15 cellular contexts compared by ENCODE assay signal in the genomic region with DNA sequence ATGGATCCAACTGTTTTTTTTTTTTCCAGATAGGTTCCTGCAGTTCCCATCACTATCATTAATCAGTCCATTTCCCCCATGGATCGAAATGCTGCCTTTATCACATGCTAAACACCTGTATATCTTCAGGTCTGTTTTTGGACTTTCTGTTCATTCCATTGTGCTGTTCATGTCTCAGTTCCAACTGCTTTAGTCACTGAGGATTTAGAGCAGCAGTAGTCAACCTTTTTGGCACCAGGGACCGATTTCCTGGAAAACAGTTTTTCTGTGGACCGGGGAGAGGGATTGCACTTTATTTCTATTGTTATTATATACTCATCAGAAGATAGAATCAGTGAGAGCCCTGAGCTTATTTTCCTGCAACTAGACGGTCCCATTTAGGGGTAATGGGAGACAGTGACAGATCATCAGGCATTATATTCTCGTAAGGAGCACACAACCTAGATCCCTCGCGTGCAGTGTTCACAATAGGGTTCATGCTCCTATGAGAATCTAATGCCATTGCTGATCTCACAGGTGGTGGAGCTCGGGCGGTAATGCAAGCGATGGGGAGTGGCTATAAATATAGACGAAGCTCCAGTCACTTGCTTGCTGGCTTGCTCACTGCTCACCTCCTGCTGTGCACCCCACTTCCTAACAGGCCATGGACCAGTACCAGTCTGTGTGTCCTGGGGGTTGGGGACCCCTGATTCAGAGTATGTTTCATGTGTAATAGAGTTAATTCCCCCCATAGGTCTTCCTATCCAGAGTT. TPM values are rescaled to one million over a fixed set of nuclear protein-coding genes. Genes with fewer than 3 reads are reported as not detected.
DNase-seq lines count a peak whose midpoint lies in the region; ATAC-seq and TF ChIP-seq lines count a peak whose summit lies in the region.
"Had no signal": no experiment of that assay in that cellular context is flagged by ENCODE, and none has a peak within 500 bp of the region (broad histone marks: within the 10 kb centered on the region; RNA-seq: fewer than 3 reads in every experiment).

No MANE protein-coding gene starts in this region.

- H2BK15ac ChIP-seq in neuronal stem cell (ENCODE audit: low read length): no peak overlapping the region

- TF ChIP-seq CTCF in left ventricle myocardium inferior (IDR thresholded peaks at IDR 0.05; ENCODE audit: borderline replicate concordance) (no peak), right atrium auricular region (IDR thresholded peaks at IDR 0.05) (no peak), PC-9 (conservative IDR thresholded peaks at IDR 0.05) (no peak)

- intact Hi-C loops in left ventricle myocardium inferior (cut with micrococcal nuclease) (no loop called here), PC-9 (cut with micrococcal nuclease; ENCODE audit: unreplicated experiment) (no loop called here)

- no peak for ATAC-seq in GM19455 (IDR thresholded peaks at IDR 0.05; ENCODE audit: unreplicated experiment)
- ATAC-seq: HCT116, Panc1 had no signal

- peak overlapping the region; percentile 27 for H3K27ac ChIP-seq in left ventricle myocardium inferior (replicated peaks)
- H3K27ac ChIP-seq in right atrium auricular region: no peak overlapping the region
- no peak overlapping the region for H3K27ac ChIP-seq in neuronal stem cell (replicated peaks; ENCODE audit: low read length)
- H3K27ac ChIP-seq in PC-9: no peak overlapping the region

- H3K4me1 ChIP-seq in left ventricle myocardium inferior (peaks cover 15% of the 10 kb centered on the region), right atrium auricular region (no peaks in the 10 kb centered on the region), neuronal stem cell (ENCODE audit: control insufficient read depth in 2 of 2, insufficient read depth in 1 of 2, low read depth in 1 of 2, low read length in 2 of 2) (no peaks in the 10 kb centered on the region), PC-9 (replicated peaks; ENCODE audit: insufficient read depth) (no peaks in the 10 kb centered on the region)

- H3K36me3 ChIP-seq in left ventricle myocardium inferior (peaks cover 5% of the 10 kb centered on the region), right atrium auricular region (no peaks in the 10 kb centered on the region), neuronal stem cell (replicated peaks in 1 of 2; ENCODE audit: control insufficient read depth in 2 of 2, insufficient read depth in 2 of 2, low read length in 2 of 2) (peaks cover 3 to 5% of the 10 kb centered on the region in 2 donors), PC-9 (ENCODE audit: low read depth) (no peaks in the 10 kb centered on the region)

- no peak overlapping the region for H2BK12ac ChIP-seq in neuronal stem cell (ENCODE audit: low read length)

- H3K4me3 ChIP-seq in left ventricle myocardium inferior (no peak overlapping the region), right atrium auricular region (no peak overlapping the region), neuronal stem cell (ENCODE audit: low read length in 2 of 2) (no peak overlapping the region), PC-9 (no peak overlapping the region)

- no peaks in the 10 kb centered on the region for H3K9me2 ChIP-seq in PC-9 (ENCODE audit: insufficient read depth)

- no peak overlapping the region for H2AK5ac ChIP-seq in neuronal stem cell (ENCODE audit: low read depth, low read length)

- H4K91ac ChIP-seq in neuronal stem cell (ENCODE audit: low read depth, low read length, poor library complexity): no peak overlapping the region

- H3F3A ChIP-seq in PC-9 (ENCODE audit: insufficient read depth, low read depth): no peaks in the 10 kb centered on the region

- H3K9ac ChIP-seq in neuronal stem cell (ENCODE audit: low read depth, low read length, poor library complexity): no peak overlapping the region

- H2BK120ac ChIP-seq in neuronal stem cell (ENCODE audit: low read depth, low read length): no peak overlapping the region

- peak overlapping the region; percentile 48 for H3K18ac ChIP-seq in neuronal stem cell (ENCODE audit: low read length)

- POLR2A ChIA-PET in PC-9 (lab: Charles Lee; ENCODE audit: unreplicated experiment): no interaction called here

- no CpG with 5 or more reads among the region's 11 CpGs for WGBS in neuronal stem cell (ENCODE audit: extremely low coverage in 2 of 2, insufficient read length in 2 of 2, insufficient replicate concordance in 1 of 2), 2 donors

- H3K9me3 ChIP-seq in left ventricle myocardium inferior (replicated peaks) (no peaks in the 10 kb centered on the region), right atrium auricular region (no peaks in the 10 kb centered on the region), neuronal stem cell (replicated peaks in 1 of 2; ENCODE audit: control insufficient read depth in 2 of 2, insufficient read depth in 1 of 2, low read depth in 1 of 2, low read length in 2 of 2) (peaks cover 2 to 8% of the 10 kb centered on the region in 2 donors), PC-9 (ENCODE audit: insufficient read depth, low read depth) (no peaks in the 10 kb centered on the region)

- CTCF ChIA-PET in PC-9 (lab: Charles Lee): no interaction called here

- no peak overlapping the region for H3K4ac ChIP-seq in neuronal stem cell (ENCODE audit: low read length)

- peaks cover 3% of the 10 kb centered on the region for H3K79me1 ChIP-seq in neuronal stem cell (ENCODE audit: low read depth, low read length)

- H3K79me2 ChIP-seq in PC-9 (ENCODE audit: low read depth): no peaks in the 10 kb centered on the region

- H4K8ac ChIP-seq in neuronal stem cell (ENCODE audit: low read depth, low read length): no peak overlapping the region

- DNase-seq in left ventricle myocardium inferior (no peak), right atrium auricular region (ENCODE audit: low spot score) (no peak), dermis blood vessel endothelial cell (peak; percentile 70), neuronal stem cell (ENCODE audit: low spot score) (no peak), PC-9 (no peak)
- no peak for DNase-seq in effector CD8-positive, alpha-beta T cell (lab: John Stamatoyannopoulos, UW)
- DNase-seq: C1 segment of cervical spinal cord, DMS79 treated with DMSO at 0.1 percent for 48 hours, NCI-H1417 treated with DMSO at 0.1 percent for 48 hours, NCI-H2081, NCI-H510A treated with DMSO at 0.1 percent for 48 hours, SHP77 treated with DMSO at 0.1 percent for 48 hours had no signal

- no peak overlapping the region for H3K14ac ChIP-seq in neuronal stem cell (ENCODE audit: low read length)

- no peak overlapping the region for H3K4me2 ChIP-seq in neuronal stem cell (ENCODE audit: insufficient read depth, low read length, poor library complexity, severe bottlenecking)
- no peak overlapping the region for H3K4me2 ChIP-seq in PC-9

- H2AFZ ChIP-seq in neuronal stem cell (ENCODE audit: low read length): no peak overlapping the region
- no peak overlapping the region for H2AFZ ChIP-seq in PC-9

- no peak overlapping the region for H2BK5ac ChIP-seq in neuronal stem cell (ENCODE audit: low read length)

- no peaks in the 10 kb centered on the region for H4K20me1 ChIP-seq in PC-9 (ENCODE audit: insufficient read depth)

- no peak overlapping the region for H3K23ac ChIP-seq in neuronal stem cell (ENCODE audit: low read depth, low read length, poor library complexity)

- H3K27me3 ChIP-seq in left ventricle myocardium inferior (ENCODE audit: low read depth): no peaks in the 10 kb centered on the region
- no peaks in the 10 kb centered on the region for H3K27me3 ChIP-seq in right atrium auricular region
- no peaks in the 10 kb centered on the region for H3K27me3 ChIP-seq in neuronal stem cell (ENCODE audit: control insufficient read depth in 3 of 3, insufficient read depth in 3 of 3, low read depth in 1 of 3, low read length in 3 of 3)
- no peaks in the 10 kb centered on the region for H3K27me3 ChIP-seq in PC-9 (ENCODE audit: insufficient read depth, low read depth)

- BruUV-seq in PC-9 (replicated peaks; lab: Mats Ljungman, UMichigan): no TSS peak

RNA-seq across cellular contexts. Expression of gene CAP2, which starts 46.0 kb away (rescaled TPM):
- 149 TPM for total RNA-seq in left ventricle myocardium inferior
- 10 to 100 TPM; 59.9 to 63.6 TPM for total RNA-seq in right atrium auricular region
- total RNA-seq in dermis blood vessel endothelial cell: 2.6 and 3.3 TPM in 2 replicates
- polyA plus RNA-seq in neuronal stem cell (2013, experiment 1 of 2): 41.0 TPM
- polyA plus RNA-seq in neuronal stem cell (2013, experiment 2 of 2): 42.6 TPM
- total RNA-seq in PC-9 (2021): 10.0 and 12.0 TPM in 2 replicates
